ENCODE assay signal across 37 cellular contexts in genomic region chr13:94749162-94749561, GRCh38. TPM values are rescaled to one million over a fixed set of nuclear protein-coding genes. Genes with fewer than 3 reads are reported as not detected.
"Had no signal": no experiment of that assay in that cellular context is flagged by ENCODE, and none has a peak within 500 bp of the region (broad histone marks: within the 10 kb centered on the region; RNA-seq: fewer than 3 reads in every experiment).

No MANE protein-coding gene starts in this region.

- H3K27ac ChIP-seq: adrenal gland, ascending aorta, cardiac muscle cell, VCaP had no signal

- H3K36me3 Mint-ChIP-seq: activated CD4-positive, alpha-beta memory T cell treated with anti-CD3 and anti-CD28 coated beads for 36 hours; activated naive CD4-positive, alpha-beta T cell treated with anti-CD3 and anti-CD28 coated beads, Interleukin-2, amount 50 U/mL, for 72 hours; activated naive CD8-positive, alpha-beta T cell treated with anti-CD3 and anti-CD28 coated beads for 36 hours; brain had no signal

- H3K9me3 ChIP-seq: adrenal gland, ascending aorta had no signal

- H3K27me3 ChIP-seq: adrenal gland, ascending aorta, cardiac muscle cell had no signal

- H3K4me3 Mint-ChIP-seq: activated B cell treated with CpG ODN at 0.5 μM for 24 hours; activated CD4-positive, alpha-beta memory T cell treated with anti-CD3 and anti-CD28 coated beads for 36 hours; activated CD4-positive, alpha-beta T cell treated with anti-CD3 and anti-CD28 coated beads, Interleukin-2, amount 10 ng/mL, durations not matched to agents 24 days and 14 days; activated CD8-positive, alpha-beta T cell treated with anti-CD3 and anti-CD28 coated beads for 36 hours; activated naive CD4-positive, alpha-beta T cell treated with anti-CD3 and anti-CD28 coated beads for 36 hours; activated naive CD8-positive, alpha-beta T cell treated with anti-CD3 and anti-CD28 coated beads for 36 hours; activated T-cell treated with anti-CD3 and anti-CD28 coated beads, Interleukin-2, amount 50 U/mL, for 4 hours; activated T-cell treated with anti-CD3 and anti-CD28 coated beads, Interleukin-2, amount 50 U/mL, for 72 hours; activated T-helper 1 cell treated with anti-CD3 and anti-CD28 coated beads, Interleukin-12 subunit alpha, Interleukin-12 subunit beta, Interleukin-2, Interleukin-4 antibody, amounts not matched to agents 30 ng/mL and 10 ng/mL and 1 ng/mL, durations not matched to agents 14 hours and 24 hours and 36 hours; activated T-helper 17 cell treated with anti-CD3 and anti-CD28 coated beads, Interleukin-2, amount 50 U/mL, for 72 hours; brain; central memory CD8-positive, alpha-beta T cell; T-helper 1 cell treated with Interleukin-12 subunit alpha and Interleukin-12 subunit beta and Interleukin-4 antibody, amounts not matched to agents 30 μg/mL and 1 μg/mL, for 36 hours; T-helper 2 cell treated with Interferon-gamma antibody and Interleukin-4, amounts not matched to agents 5 μg/mL and 100 μg/mL, for 36 hours had no signal

- H3K9me3 Mint-ChIP-seq: activated B cell treated with CpG ODN at 0.5 μM for 24 hours; activated CD4-positive, alpha-beta memory T cell treated with anti-CD3 and anti-CD28 coated beads for 36 hours; activated CD4-positive, alpha-beta T cell treated with anti-CD3 and anti-CD28 coated beads, Interleukin-2, amount 10 ng/mL, durations not matched to agents 24 days and 14 days; activated CD8-positive, alpha-beta T cell treated with anti-CD3 and anti-CD28 coated beads for 36 hours; activated naive CD4-positive, alpha-beta T cell treated with anti-CD3 and anti-CD28 coated beads for 36 hours; activated naive CD4-positive, alpha-beta T cell treated with anti-CD3 and anti-CD28 coated beads, Interleukin-2, amount 50 U/mL, for 72 hours; activated naive CD8-positive, alpha-beta T cell treated with anti-CD3 and anti-CD28 coated beads for 36 hours; activated T-cell treated with anti-CD3 and anti-CD28 coated beads, Interleukin-2, amount 50 U/mL, for 4 hours; activated T-cell treated with anti-CD3 and anti-CD28 coated beads, Interleukin-2, amount 50 U/mL, for 72 hours; activated T-helper 1 cell treated with anti-CD3 and anti-CD28 coated beads, Interleukin-12 subunit alpha, Interleukin-12 subunit beta, Interleukin-2, Interleukin-4 antibody, amounts not matched to agents 30 ng/mL and 10 ng/mL and 1 ng/mL, durations not matched to agents 14 hours and 24 hours and 36 hours; activated T-helper 17 cell treated with anti-CD3 and anti-CD28 coated beads, Interleukin-2, amount 50 U/mL, for 72 hours; brain; central memory CD8-positive, alpha-beta T cell; T-helper 1 cell treated with Interleukin-12 subunit alpha and Interleukin-12 subunit beta and Interleukin-4 antibody, amounts not matched to agents 30 μg/mL and 1 μg/mL, for 36 hours; T-helper 2 cell treated with Interferon-gamma antibody and Interleukin-4, amounts not matched to agents 5 μg/mL and 100 μg/mL, for 36 hours had no signal

- ATAC-seq: activated CD8-positive, alpha-beta T cell treated with anti-CD3 and anti-CD28 coated beads for 36 hours; activated naive CD4-positive, alpha-beta T cell treated with anti-CD3 and anti-CD28 coated beads, Interleukin-2, amount 50 U/mL, for 72 hours; activated T-cell treated with anti-CD3 and anti-CD28 coated beads, Interleukin-2, amount 50 U/mL, for 4 hours; activated T-cell treated with anti-CD3 and anti-CD28 coated beads, Interleukin-2, amount 50 U/mL, for 72 hours; activated T-helper 17 cell treated with anti-CD3 and anti-CD28 coated beads, Interleukin-2, amount 50 U/mL, for 72 hours had no signal

- H3K4me3 ChIP-seq: adrenal gland, ascending aorta, cardiac muscle cell had no signal

- H3K4me1 Mint-ChIP-seq: activated B cell treated with CpG ODN at 0.5 μM for 24 hours; activated CD4-positive, alpha-beta T cell treated with anti-CD3 and anti-CD28 coated beads, Interleukin-2, amount 10 ng/mL, durations not matched to agents 24 days and 14 days; activated naive CD8-positive, alpha-beta T cell treated with anti-CD3 and anti-CD28 coated beads for 36 hours; activated T-helper 17 cell treated with anti-CD3 and anti-CD28 coated beads, Interleukin-2, amount 50 U/mL, for 72 hours; central memory CD8-positive, alpha-beta T cell had no signal

- DNase-seq: activated B cell treated with CpG ODN at 0.5 μM for 24 hours; activated CD4-positive, alpha-beta memory T cell treated with anti-CD3 and anti-CD28 coated beads for 36 hours; activated CD4-positive, alpha-beta T cell treated with anti-CD3 and anti-CD28 coated beads for 4 hours; activated CD4-positive, alpha-beta T cell treated with anti-CD3 and anti-CD28 coated beads, Interleukin-2, amount 10 ng/mL, durations not matched to agents 24 days and 14 days; activated CD4-positive, alpha-beta T cell treated with anti-CD3 and anti-CD28 coated beads, Interleukin-2, amount 50 U/mL, for 1 hour; activated CD4-positive, alpha-beta T cell treated with anti-CD3 and anti-CD28 coated beads, Interleukin-2, amount 50 U/mL, for 4 hours; activated CD4-positive, CD25-positive, alpha-beta regulatory T cell treated with anti-CD3 and anti-CD28 coated beads, Interleukin-2, amount 50 U/mL, for 72 hours; activated CD8-positive, alpha-beta memory T cell treated with anti-CD3 and anti-CD28 coated beads, Interleukin-2, amount 50 U/mL, for 4 hours; activated CD8-positive, alpha-beta T cell treated with anti-CD3 and anti-CD28 coated beads for 36 hours; activated effector memory CD4-positive, alpha-beta T cell treated with anti-CD3 and anti-CD28 coated beads, Interleukin-2, amount 50 U/mL, for 16 hours; activated gamma-delta T cell treated with Interleukin-2 at 50 U/mL for 16 hours; activated naive CD4-positive, alpha-beta T cell; activated naive CD4-positive, alpha-beta T cell treated with anti-CD3 and anti-CD28 coated beads for 36 hours; activated naive CD4-positive, alpha-beta T cell treated with anti-CD3 and anti-CD28 coated beads, Interleukin-2, amount 50 U/mL, for 16 hours; activated naive CD8-positive, alpha-beta T cell treated with anti-CD3 and anti-CD28 coated beads for 36 hours; activated T-cell treated with anti-CD3 and anti-CD28 coated beads for 4 hours; activated T-cell treated with anti-CD3 and anti-CD28 coated beads, Interleukin-2, amount 50 U/mL, for 1 hour; activated T-cell treated with anti-CD3 and anti-CD28 coated beads, Interleukin-2, amount 50 U/mL, for 4 hours; activated T-cell treated with anti-CD3 and anti-CD28 coated beads, Interleukin-2, amount 50 U/mL, for 72 hours; adrenal gland; amniotic stem cell; caudate nucleus; cerebellar nuclear complex; T-helper 2 cell; T-helper 9 cell had no signal

- H3K4me1 ChIP-seq: adrenal gland, ascending aorta had no signal

- H3K27ac Mint-ChIP-seq: activated B cell treated with CpG ODN at 0.5 μM for 24 hours; activated CD4-positive, alpha-beta memory T cell treated with anti-CD3 and anti-CD28 coated beads for 36 hours; activated CD4-positive, alpha-beta T cell treated with anti-CD3 and anti-CD28 coated beads, Interleukin-2, amount 10 ng/mL, durations not matched to agents 24 days and 14 days; activated CD8-positive, alpha-beta T cell treated with anti-CD3 and anti-CD28 coated beads for 36 hours; activated naive CD4-positive, alpha-beta T cell treated with anti-CD3 and anti-CD28 coated beads for 36 hours; activated naive CD4-positive, alpha-beta T cell treated with anti-CD3 and anti-CD28 coated beads, Interleukin-2, amount 50 U/mL, for 72 hours; activated naive CD8-positive, alpha-beta T cell treated with anti-CD3 and anti-CD28 coated beads for 36 hours; activated T-cell treated with anti-CD3 and anti-CD28 coated beads, Interleukin-2, amount 50 U/mL, for 72 hours; activated T-helper 1 cell treated with anti-CD3 and anti-CD28 coated beads, Interleukin-12 subunit alpha, Interleukin-12 subunit beta, Interleukin-2, Interleukin-4 antibody, amounts not matched to agents 30 ng/mL and 10 ng/mL and 1 ng/mL, durations not matched to agents 14 hours and 24 hours and 36 hours; activated T-helper 17 cell treated with anti-CD3 and anti-CD28 coated beads, Interleukin-2, amount 50 U/mL, for 72 hours; brain; T-helper 1 cell treated with Interleukin-12 subunit alpha and Interleukin-12 subunit beta and Interleukin-4 antibody, amounts not matched to agents 30 μg/mL and 1 μg/mL, for 36 hours; T-helper 2 cell treated with Interferon-gamma antibody and Interleukin-4, amounts not matched to agents 5 μg/mL and 100 μg/mL, for 36 hours had no signal

- H3K36me3 ChIP-seq: adrenal gland, ascending aorta, cardiac muscle cell had no signal

- H3K27me3 Mint-ChIP-seq: brain had no signal

RNA-seq across cellular contexts. Expression of gene SOX21, which starts 36.8 kb away (rescaled TPM):
- total RNA-seq: activated B cell treated with CpG ODN at 0.5 μM for 24 hours; activated CD4-positive, alpha-beta memory T cell treated with anti-CD3 and anti-CD28 coated beads for 36 hours; activated CD4-positive, alpha-beta T cell treated with anti-CD3 and anti-CD28 coated beads, Interleukin-2, amount 10 ng/mL, durations not matched to agents 24 days and 14 days; activated CD8-positive, alpha-beta memory T cell treated with anti-CD3 and anti-CD28 coated beads for 36 hours; activated CD8-positive, alpha-beta T cell treated with anti-CD3 and anti-CD28 coated beads for 36 hours; activated naive CD4-positive, alpha-beta T cell treated with anti-CD3 and anti-CD28 coated beads for 36 hours; activated naive CD4-positive, alpha-beta T cell treated with anti-CD3 and anti-CD28 coated beads, Interleukin-2, amount 50 U/mL, for 72 hours; activated naive CD8-positive, alpha-beta T cell treated with anti-CD3 and anti-CD28 coated beads for 36 hours; activated T-cell treated with anti-CD3 and anti-CD28 coated beads, Interleukin-2, amount 50 U/mL, for 4 hours; activated T-cell treated with anti-CD3 and anti-CD28 coated beads, Interleukin-2, amount 50 U/mL, for 72 hours; activated T-helper 1 cell treated with anti-CD3 and anti-CD28 coated beads, Interleukin-12 subunit alpha, Interleukin-12 subunit beta, Interleukin-2, Interleukin-4 antibody, amounts not matched to agents 30 ng/mL and 10 ng/mL and 1 ng/mL, durations not matched to agents 14 hours and 24 hours and 36 hours; activated T-helper 17 cell treated with anti-CD3 and anti-CD28 coated beads, Interleukin-2, amount 50 U/mL, for 72 hours; adrenal gland; ascending aorta; cardiac muscle cell; chondrocyte had no signal
- polyA plus RNA-seq: adrenal gland, cardiac muscle cell had no signal
